ENCODE assay signal across 16 cellular contexts in genomic region chr6:27135087-27135657, GRCh38.
A peak's percentile ranks its signal among the peaks of the same experiment; 100 is the strongest.
DNase-seq lines count a peak whose midpoint lies in the region; ATAC-seq, FAIRE-seq and TF ChIP-seq lines count a peak whose summit lies in the region.
"Had no signal": no experiment of that assay in that cellular context is flagged by ENCODE, and none has a peak within 500 bp of the region (broad histone marks: within the 10 kb centered on the region; RNA-seq: fewer than 3 reads in every experiment).

No MANE protein-coding gene starts in this region.

- no peak for ATAC-seq in CD8-positive, alpha-beta T cell
- ATAC-seq in GM12878 = no peak
- no peak for ATAC-seq in GM21447 (IDR thresholded peaks at IDR 0.05; ENCODE audit: unreplicated experiment)
- ATAC-seq in HG03097 (IDR thresholded peaks at IDR 0.05; ENCODE audit: low FRiP score, unreplicated experiment) = no peak
- ATAC-seq in HG02759 (IDR thresholded peaks at IDR 0.05; ENCODE audit: unreplicated experiment) = no peak
- no peak for ATAC-seq in GM18868 (IDR thresholded peaks at IDR 0.05; ENCODE audit: unreplicated experiment)
- ATAC-seq: activated naive CD4-positive, alpha-beta T cell treated with anti-CD3 and anti-CD28 coated beads, Interleukin-2, amount 50 U/mL, for 72 hours; effector memory CD8-positive, alpha-beta T cell; left lung had no signal

- no peaks in the 10 kb centered on the region for H3K27me3 Mint-ChIP-seq in CD8-positive, alpha-beta T cell (ENCODE audit: low read depth)
- H3K27me3 Mint-ChIP-seq: effector memory CD8-positive, alpha-beta T cell had no signal

- peaks cover 12% of the 10 kb centered on the region for H3K79me2 ChIP-seq in ACC112 (ENCODE audit: control insufficient read depth, insufficient read depth, low read length, unreplicated experiment)
- no peaks in the 10 kb centered on the region for H3K79me2 ChIP-seq in OCI-LY1 (ENCODE audit: insufficient read depth, low read length)
- peaks cover 32% of the 10 kb centered on the region for H3K79me2 ChIP-seq in GM12878 (ENCODE audit: control insufficient read depth, insufficient read depth, low read length)

- TF ChIP-seq CTCF in CD8-positive, alpha-beta T cell (IDR thresholded peaks at IDR 0.05) = no peak
- TF ChIP-seq CTCF in OCI-LY1 (IDR thresholded peaks at IDR 0.05; ENCODE audit: low read length) = no peak
- no peak for TF ChIP-seq CTCF in GM12878 (IDR thresholded peaks at IDR 0.05 in 2 of 3, conservative IDR thresholded peaks at IDR 0.05 in 1 of 3; ENCODE audit: control insufficient read depth in 2 of 3, extremely low read depth in 1 of 3, insufficient read depth in 1 of 3, low read depth in 3 of 3, low read length in 3 of 3)

- peak overlapping the region; percentile 4 for H3K4me3 Mint-ChIP-seq in CD8-positive, alpha-beta T cell
- H3K4me3 Mint-ChIP-seq: effector memory CD8-positive, alpha-beta T cell had no signal

- H4K20me1 ChIP-seq in OCI-LY1 (ENCODE audit: insufficient read depth, low read length) = no peaks in the 10 kb centered on the region
- no peaks in the 10 kb centered on the region for H4K20me1 ChIP-seq in GM12878 (ENCODE audit: control insufficient read depth, insufficient read depth)

- H3K36me3 Mint-ChIP-seq in CD8-positive, alpha-beta T cell = peaks cover 4% of the 10 kb centered on the region

- TF ChIP-seq POLR2A in GM12878 (IDR thresholded peaks at IDR 0.05; ENCODE audit: low read depth, low read length) = no peak

- POLR2A ChIA-PET in CD8-positive, alpha-beta T cell (lab: Charles Lee) = interaction anchor here (3.0 to 6.1 kb wide), 2 partner anchors 11 to 919 kb away, joined by 18 to 333 read pairs; a partner anchor contains a TSS
- POLR2A ChIA-PET in GM12878 (lab: Charles Lee) = interaction anchor here (1.0 to 5.3 kb wide), 4 partner anchors 8 to 934 kb away, joined by 4 to 62 read pairs (median 10); a partner anchor contains a TSS

- peaks cover 10% of the 10 kb centered on the region; the same call in 1 of the 2 replicates for H3K36me3 ChIP-seq in ACC112 (ENCODE audit: insufficient read depth, low read length)
- H3K36me3 ChIP-seq in CD8-positive, alpha-beta T cell (ENCODE audit: insufficient read depth, low read length) = no peaks in the 10 kb centered on the region
- H3K36me3 ChIP-seq in OCI-LY1 (ENCODE audit: insufficient read depth, low read length) = peaks cover 4% of the 10 kb centered on the region
- no peaks in the 10 kb centered on the region; a peak in 1 of 4 replicates for H3K36me3 ChIP-seq in GM12878 (ENCODE audit: control insufficient read depth in 2 of 2, insufficient read depth in 2 of 2, low read length in 1 of 2)
- H3K36me3 ChIP-seq: left lung had no signal

- TF ChIP-seq EP300 in GM12878 (IDR thresholded peaks at IDR 0.05; ENCODE audit: borderline replicate concordance in 1 of 2, control insufficient read depth in 1 of 2, low read depth in 2 of 2, low read length in 2 of 2) = no peak

- no peaks in the 10 kb centered on the region; the same call in 1 of the 2 replicates for H3F3A ChIP-seq in OCI-LY1 (ENCODE audit: insufficient read depth, low read length)

- H2AFZ ChIP-seq in ACC112 (ENCODE audit: low read length, unreplicated experiment) = no peak overlapping the region
- H2AFZ ChIP-seq in OCI-LY1 (ENCODE audit: low read length) = no peak overlapping the region
- no peak overlapping the region for H2AFZ ChIP-seq in GM12878 (ENCODE audit: control insufficient read depth, low read depth, low read length)

- H3K9me2 ChIP-seq in OCI-LY1 (ENCODE audit: low read depth, low read length) = no peaks in the 10 kb centered on the region

- H3K4me2 ChIP-seq in OCI-LY1 (ENCODE audit: low read length) = no peak overlapping the region
- peak overlapping the region; percentile 83 for H3K4me2 ChIP-seq in GM12878 (ENCODE audit: control insufficient read depth, insufficient read depth)

- no peaks in the 10 kb centered on the region for H3K9me3 ChIP-seq in CD8-positive, alpha-beta T cell (ENCODE audit: low read length)
- H3K9me3 ChIP-seq in OCI-LY1 (ENCODE audit: low read length) = no peaks in the 10 kb centered on the region
- no peaks in the 10 kb centered on the region for H3K9me3 ChIP-seq in GM12878 (replicated peaks; ENCODE audit: control insufficient read depth, insufficient read depth, low read length)
- H3K9me3 ChIP-seq: left lung had no signal

- no peaks in the 10 kb centered on the region for H3K9me3 Mint-ChIP-seq in CD8-positive, alpha-beta T cell
- H3K9me3 Mint-ChIP-seq: activated naive CD4-positive, alpha-beta T cell treated with anti-CD3 and anti-CD28 coated beads, Interleukin-2, amount 50 U/mL, for 72 hours; effector memory CD8-positive, alpha-beta T cell had no signal

- no peak overlapping the region for H3K4me3 ChIP-seq in ACC112 (ENCODE audit: low read depth, low read length)
- H3K4me3 ChIP-seq in CD8-positive, alpha-beta T cell (ENCODE audit: low read depth, low read length) = no peak overlapping the region
- no peak overlapping the region for H3K4me3 ChIP-seq in OCI-LY1 (ENCODE audit: low read depth, low read length, poor library complexity, severe bottlenecking)
- H3K4me3 ChIP-seq in GM12878 = no peak overlapping the region
- H3K4me3 ChIP-seq: left lung had no signal

- SMC1A ChIA-PET in GM12878 (lab: Charles Lee; ENCODE audit: uncharacterized antibody, unreplicated experiment) = interaction anchor here (1.3 to 9.3 kb wide), 2 partner anchors 11 to 19 kb away, joined by 5 to 96 read pairs; a partner anchor contains a TSS

- peaks cover 13% of the 10 kb centered on the region for H3K4me1 ChIP-seq in ACC112 (ENCODE audit: control insufficient read depth, insufficient read depth, low read length, unreplicated experiment)
- peaks cover 28% of the 10 kb centered on the region for H3K4me1 ChIP-seq in CD8-positive, alpha-beta T cell (ENCODE audit: insufficient read depth, low read length)
- peaks cover 43% of the 10 kb centered on the region for H3K4me1 ChIP-seq in OCI-LY1 (ENCODE audit: insufficient read depth, low read length, severe bottlenecking)
- peaks cover 22% of the 10 kb centered on the region; the same call in 1 of the 2 replicates for H3K4me1 ChIP-seq in GM12878 (ENCODE audit: control insufficient read depth, insufficient read depth, low read length)

- H3K27ac ChIP-seq in ACC112 (ENCODE audit: low read depth, low read length) (peak overlapping the region; percentile 32), OCI-LY1 (ENCODE audit: low read depth, low read length, poor library complexity, severe bottlenecking) (peak overlapping the region; percentile 96), GM12878 (ENCODE audit: control insufficient read depth, insufficient read depth) (peak overlapping the region; percentile 94)
- no peak overlapping the region for H3K27ac ChIP-seq in CD8-positive, alpha-beta T cell (ENCODE audit: low read depth, low read length)

- RAD21 ChIA-PET in GM12878 (lab: Charles Lee; ENCODE audit: unreplicated experiment) = interaction anchor here (1.0 to 5.7 kb wide), 3 partner anchors 8 to 702 kb away, joined by 3 to 40 read pairs (median 4); a partner anchor contains a TSS

- DNase-seq in CD8-positive, alpha-beta T cell = no peak
- DNase-seq in GM12878 (ENCODE audit: low read depth, low spot score) = no peak
- DNase-seq: central memory CD4-positive, alpha-beta T cell; effector memory CD8-positive, alpha-beta T cell; left lung; NCI-H1930; NCI-H510A; RPMI8226; stimulated activated CD4-positive, alpha-beta T cell treated with anti-CD3 and anti-CD28 coated beads, Interleukin-12 subunit alpha, Interleukin-12 subunit beta, amount 100 ng/mL, for 4 hours had no signal

- peaks cover 42% of the 10 kb centered on the region for H3K4me1 Mint-ChIP-seq in CD8-positive, alpha-beta T cell (ENCODE audit: low read depth)

- no peaks in the 10 kb centered on the region for H3K27me3 ChIP-seq in ACC112 (ENCODE audit: insufficient read depth, low read length)
- no peaks in the 10 kb centered on the region for H3K27me3 ChIP-seq in CD8-positive, alpha-beta T cell (ENCODE audit: insufficient read depth, low read length)
- no peaks in the 10 kb centered on the region for H3K27me3 ChIP-seq in OCI-LY1 (ENCODE audit: insufficient read depth, low read length)
- no peaks in the 10 kb centered on the region for H3K27me3 ChIP-seq in GM12878 (replicated peaks in 1 of 2; ENCODE audit: control insufficient read depth in 2 of 2, insufficient read depth in 2 of 2, low read length in 1 of 2)
- H3K27me3 ChIP-seq: left lung had no signal

- H3K9ac ChIP-seq in OCI-LY1 (ENCODE audit: low read length) (no peak overlapping the region), GM12878 (ENCODE audit: control insufficient read depth, insufficient read depth, low read length) (peak overlapping the region; percentile 11; the same call in 1 of the 2 replicates)

- WGBS in GM12878 (ENCODE audit: insufficient coverage, insufficient replicate concordance, low lambda C conversion rate, missing lambda C conversion rate) = 91% methylated on average over 3 of the region's 3 CpGs

- peak overlapping the region; percentile 33 for H3K27ac Mint-ChIP-seq in CD8-positive, alpha-beta T cell
- H3K27ac Mint-ChIP-seq: effector memory CD8-positive, alpha-beta T cell had no signal

- BruUV-seq in GM12878 (replicated peaks; lab: Mats Ljungman, UMichigan) = no TSS peak

- TF ChIP-seq RAD21 in GM12878 (IDR thresholded peaks at IDR 0.05; ENCODE audit: insufficient read depth, low read depth, low read length) = no peak

- in situ Hi-C loops in GM12878 (cut with MboI) = no loop called here

- FAIRE-seq in GM12878 (lab: Jason Lieb, UNC) = no peak

- CTCF ChIA-PET in CD8-positive, alpha-beta T cell (lab: Charles Lee) = interaction anchor here (4.2 kb wide), 1 partner anchor 10 kb away, joined by 20 read pairs; no protein-coding TSS in a partner anchor
- CTCF ChIA-PET in GM12878 (lab: Yijun Ruan, JAX) = no interaction called here

- intact Hi-C loops in CD8-positive, alpha-beta T cell (cut with DNase I, micrococcal nuclease) = loop anchor here in 1 of 2 experiments (10.0 kb wide), 1 partner anchor 1730 kb away; no protein-coding TSS in a partner anchor
- intact Hi-C loops in GM12878 (cut with micrococcal nuclease; ENCODE audit: unreplicated experiment) = no loop called here

TF ChIP-seq in GM12878, 131 proteins besides CTCF, POLR2A, EP300 and RAD21:
- TF ChIP-seq MEF2B (IDR thresholded peaks at IDR 0.05; ENCODE audit: partially characterized antibody, poor library complexity, severe bottlenecking) = peak; percentile 20
- peak; percentile 78 for TF ChIP-seq MTA2 (IDR thresholded peaks at IDR 0.05; ENCODE audit: low read depth)
- no peak for TF ChIP-seq ZBED1 (IDR thresholded peaks at IDR 0.05; ENCODE audit: borderline replicate concordance)
- TF ChIP-seq NR2F1 (conservative IDR thresholded peaks at IDR 0.05) = 0 out of 2 replicates have a peak, but pooled peaks have one; percentile 18
